In genomic region chr19:14775855-14776254, GRCh38 we compare ENCODE assay signal across 1 cellular context.
TF ChIP-seq lines count a peak whose summit lies in the region.

No MANE protein-coding gene starts in this region.

TF ChIP-seq in H1, 55 proteins besides CTCF, POLR2A, EP300 and RAD21:
- TF ChIP-seq RFX5 (IDR thresholded peaks at IDR 0.05; ENCODE audit: borderline replicate concordance, low read depth, low read length) (no peak), PHF8 (conservative IDR thresholded peaks at IDR 0.05; ENCODE audit: low read depth, low read length) (0 out of 2 replicates have a peak, but pooled peaks have one; percentile 0), TAF1 (IDR thresholded peaks at IDR 0.05; ENCODE audit: low read depth, low read length) (0 out of 2 replicates have a peak, but pooled peaks have one; percentile 15)
